ENCODE assay signal across 8 cellular contexts in the genomic region with DNA sequence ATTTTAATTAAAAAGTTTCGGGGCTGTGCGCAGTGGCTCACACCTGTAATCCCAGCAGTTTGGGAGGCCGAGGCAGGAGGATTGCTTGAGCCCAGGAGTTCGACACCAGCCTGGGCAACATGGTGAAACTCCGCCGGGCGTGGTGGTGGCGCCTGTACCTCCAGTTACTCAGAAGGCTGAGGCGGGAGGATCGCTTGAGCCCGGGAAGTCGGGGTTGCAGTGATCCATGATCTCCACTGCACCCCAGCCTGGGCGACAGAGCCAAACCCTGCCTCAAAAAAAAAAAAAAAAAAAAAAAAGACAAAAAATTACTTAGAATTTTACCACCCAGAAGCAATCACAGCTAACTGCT. TPM values are rescaled to one million over a fixed set of nuclear protein-coding genes. Genes with fewer than 3 reads are reported as not detected.
DNase-seq lines count a peak whose midpoint lies in the region; ATAC-seq and TF ChIP-seq lines count a peak whose summit lies in the region.
"Not testable (repeated sequence)": the region's sequence is repeated elsewhere in the genome, so short reads cannot be mapped to it uniquely, and the experiment has no call there.

No MANE protein-coding gene starts in this region.

- not testable (repeated sequence) for H4K20me1 ChIP-seq in KMS-11 (ENCODE audit: insufficient read depth); SU-DHL-6 (ENCODE audit: low read depth, low read length)

- not testable (repeated sequence) for H3F3A ChIP-seq in SU-DHL-6 (ENCODE audit: insufficient read depth)

- peak overlapping the region; percentile 79; the same call in 1 of the 2 replicates for H2AFZ ChIP-seq in KMS-11 (ENCODE audit: low read depth)
- H2AFZ ChIP-seq in SU-DHL-6 (ENCODE audit: low read depth, low read length, severe bottlenecking): peak overlapping the region; percentile 27
- H2AFZ ChIP-seq in neuron (ENCODE audit: low read depth, low read length): peak overlapping the region; percentile 33

- not testable (repeated sequence) for H3K36me3 ChIP-seq in KMS-11 (ENCODE audit: insufficient read depth); SU-DHL-6 (ENCODE audit: low read length)
- H3K36me3 ChIP-seq in endodermal cell (ENCODE audit: control insufficient read depth, insufficient read depth, low read length) (peaks cover 22% of the 10 kb centered on the region), iPS-20b (ENCODE audit: insufficient read depth, low read depth, low read length) (peaks cover 23% of the 10 kb centered on the region), neuron (ENCODE audit: insufficient read depth, low read length) (peaks cover 20% of the 10 kb centered on the region), subcutaneous abdominal adipose tissue (ENCODE audit: control insufficient read depth in 5 of 5, insufficient read depth in 5 of 5, low read length in 5 of 5) (peaks cover 4 to 23% (median 20%) of the 10 kb centered on the region in 5 donors)

- peak overlapping the region; percentile 87 for H3K27ac Mint-ChIP-seq in CD4-positive, alpha-beta T cell
- H3K27ac Mint-ChIP-seq in activated naive CD4-positive, alpha-beta T cell treated with anti-CD3 and anti-CD28 coated beads, Interleukin-2, amount 50 U/mL, for 72 hours: peak overlapping the region; percentile 97 to 98
- peak overlapping the region; percentile 93 for H3K27ac Mint-ChIP-seq in endodermal cell

- TF ChIP-seq CTCF in CD4-positive, alpha-beta T cell (IDR thresholded peaks at IDR 0.05); KMS-11 (conservative IDR thresholded peaks at IDR 0.05; ENCODE audit: low read depth, low read length); SU-DHL-6 (IDR thresholded peaks at IDR 0.05; ENCODE audit: insufficient read depth, low read length, poor library complexity, severe bottlenecking); endodermal cell (conservative IDR thresholded peaks at IDR 0.05): not testable (repeated sequence)

- POLR2A ChIA-PET in CD4-positive, alpha-beta T cell (lab: Charles Lee): interaction anchor here (0.7 to 1.7 kb wide), 13 partner anchors 8 to 181 kb away, joined by 3 to 33 read pairs (median 4); partner anchors contain the start of genes STAU1 and ZNFX1

- H3K9me2 ChIP-seq in SU-DHL-6 (replicated peaks; ENCODE audit: insufficient read depth, low read length): not testable (repeated sequence)

- not testable (repeated sequence) for ATAC-seq in CD4-positive, alpha-beta T cell (ENCODE audit: poor library complexity)
- ATAC-seq in activated naive CD4-positive, alpha-beta T cell treated with anti-CD3 and anti-CD28 coated beads, Interleukin-2, amount 50 U/mL, for 72 hours: peak; percentile 0 to 4

- H3K4me1 ChIP-seq in KMS-11 (ENCODE audit: low read depth, poor library complexity, severe bottlenecking) (peaks cover 23% of the 10 kb centered on the region), subcutaneous abdominal adipose tissue (ENCODE audit: control insufficient read depth in 5 of 5, insufficient read depth in 5 of 5, low read length in 5 of 5) (peaks cover 2 to 24% (median 20%) of the 10 kb centered on the region in 5 donors)
- not testable (repeated sequence) for H3K4me1 ChIP-seq in endodermal cell (ENCODE audit: control insufficient read depth, insufficient read depth, low read length); iPS-20b (ENCODE audit: insufficient read depth, low read length); neuron (ENCODE audit: insufficient read depth, low read length)

- H3K4me3 ChIP-seq in KMS-11 (IDR thresholded peaks at IDR 0.05; ENCODE audit: insufficient read depth, low read depth, low read length); SU-DHL-6 (ENCODE audit: insufficient read depth, low read length, poor library complexity, severe bottlenecking); neuron (ENCODE audit: low read length): not testable (repeated sequence)
- H3K4me3 ChIP-seq in endodermal cell (ENCODE audit: low read length) (peak overlapping the region; percentile 97), iPS-20b (ENCODE audit: low read length) (peak overlapping the region; percentile 93), subcutaneous abdominal adipose tissue (ENCODE audit: low read depth in 1 of 5, low read length in 5 of 5) (peak overlapping the region in 4 of 5 donors; percentile 89 to 100 (median 98))

- peak overlapping the region; percentile 85 for H3K27ac ChIP-seq in CD4-positive, alpha-beta T cell (ENCODE audit: low read depth, low read length)
- H3K27ac ChIP-seq in KMS-11 (peak overlapping the region; percentile 41), SU-DHL-6 (ENCODE audit: low read depth, low read length) (0 out of 2 replicates have a peak overlapping the region, but pooled peaks have one; percentile 18), endodermal cell (ENCODE audit: low read depth, low read length) (peak overlapping the region; percentile 39), iPS-20b (ENCODE audit: low read length) (peak overlapping the region; percentile 39), subcutaneous abdominal adipose tissue (ENCODE audit: low read depth, low read length) (peak overlapping the region; percentile 88)

- peak in 2 of 10 experiments; percentile 11 to 21 for DNase-seq in CD4-positive, alpha-beta T cell
- DNase-seq in activated naive CD4-positive, alpha-beta T cell treated with anti-CD3 and anti-CD28 coated beads, Interleukin-2, amount 50 U/mL, for 72 hours (ENCODE audit: low spot score in 2 of 2): peak in 1 of 2 donors; percentile 15
- DNase-seq in endodermal cell: peak; percentile 62

- CTCF ChIA-PET in CD4-positive, alpha-beta T cell (lab: Charles Lee): interaction anchor here (0.7 to 4.4 kb wide), 2 partner anchors 42 to 85 kb away, joined by 3 to 52 read pairs; no protein-coding TSS in a partner anchor

- peak overlapping the region; percentile 86 for H3K4me3 Mint-ChIP-seq in CD4-positive, alpha-beta T cell
- H3K4me3 Mint-ChIP-seq in endodermal cell: peak overlapping the region; percentile 84

- H3K79me2 ChIP-seq in KMS-11 (ENCODE audit: insufficient read depth, low read depth): peaks cover 26% of the 10 kb centered on the region
- peaks cover 22% of the 10 kb centered on the region for H3K79me2 ChIP-seq in SU-DHL-6 (ENCODE audit: insufficient read depth, low read length)

- not testable (repeated sequence) for H3K27me3 Mint-ChIP-seq in CD4-positive, alpha-beta T cell; endodermal cell (ENCODE audit: insufficient read depth)

- intact Hi-C loops in CD4-positive, alpha-beta T cell (cut with DNase I, micrococcal nuclease): loop anchor here (1.0 to 5.0 kb wide), 5 partner anchors 31 to 1514 kb away; partner anchors contain the start of genes ZNFX1 (in 2 of the 2), CSE1L (in 1 of the 2) and PARD6B (in 1 of the 2)

- peak overlapping the region; percentile 66; the same call in 1 of the 2 replicates for H3K9ac ChIP-seq in KMS-11
- H3K9ac ChIP-seq in SU-DHL-6 (ENCODE audit: low read length): peak overlapping the region; percentile 81
- H3K9ac ChIP-seq in endodermal cell (ENCODE audit: extremely low read depth, low read length, poor library complexity, severe bottlenecking): peak overlapping the region; percentile 83
- H3K9ac ChIP-seq in iPS-20b (ENCODE audit: low read depth, low read length): peak overlapping the region; percentile 32; the same call in 1 of the 2 replicates
- peak overlapping the region in 2 of 5 donors; percentile 52 to 66 for H3K9ac ChIP-seq in subcutaneous abdominal adipose tissue (ENCODE audit: low read length in 5 of 5)

- peaks cover 24% of the 10 kb centered on the region for H3K4me1 Mint-ChIP-seq in CD4-positive, alpha-beta T cell (ENCODE audit: low read depth)
- H3K4me1 Mint-ChIP-seq in endodermal cell: peaks cover 11% of the 10 kb centered on the region

- not testable (repeated sequence) for H3K9me3 Mint-ChIP-seq in CD4-positive, alpha-beta T cell; activated naive CD4-positive, alpha-beta T cell treated with anti-CD3 and anti-CD28 coated beads, Interleukin-2, amount 50 U/mL, for 72 hours; endodermal cell

- whole genome bisulfite sequencing in endodermal cell (ENCODE audit: insufficient coverage in 1 of 2, insufficient read length in 1 of 2), 2 experiments: 67 to 96% methylated on average over 7 to 13 of the region's 13 CpGs

- H3K4me2 ChIP-seq in KMS-11 (peak overlapping the region; percentile 71; the same call in 1 of the 2 replicates), SU-DHL-6 (ENCODE audit: low read depth, low read length, poor library complexity, severe bottlenecking) (peak overlapping the region; percentile 77)

- peaks cover 35% of the 10 kb centered on the region for H3K36me3 Mint-ChIP-seq in CD4-positive, alpha-beta T cell (ENCODE audit: low read depth)
- H3K36me3 Mint-ChIP-seq in activated naive CD4-positive, alpha-beta T cell treated with anti-CD3 and anti-CD28 coated beads, Interleukin-2, amount 50 U/mL, for 72 hours: peaks cover 7 to 26% of the 10 kb centered on the region in 2 donors
- peaks cover 20% of the 10 kb centered on the region for H3K36me3 Mint-ChIP-seq in endodermal cell (ENCODE audit: low read depth)

- H3K27me3 ChIP-seq in CD4-positive, alpha-beta T cell (ENCODE audit: control insufficient read depth, insufficient read depth, low read length); KMS-11 (ENCODE audit: insufficient read depth, low read depth); SU-DHL-6 (ENCODE audit: low read length); endodermal cell (ENCODE audit: control insufficient read depth, insufficient read depth, low read length, poor library complexity, severe bottlenecking); iPS-20b (ENCODE audit: insufficient read depth, low read length); neuron (ENCODE audit: insufficient read depth, low read length); subcutaneous abdominal adipose tissue (ENCODE audit: control insufficient read depth in 5 of 5, insufficient read depth in 4 of 5, low read length in 5 of 5): not testable (repeated sequence)

- not testable (repeated sequence) for H3K9me3 ChIP-seq in CD4-positive, alpha-beta T cell (ENCODE audit: control insufficient read depth, low read length); SU-DHL-6 (ENCODE audit: insufficient read depth, low read length); endodermal cell (ENCODE audit: control insufficient read depth, low read length); iPS-20b (ENCODE audit: insufficient read depth, low read depth, low read length); neuron (ENCODE audit: low read length); subcutaneous abdominal adipose tissue (ENCODE audit: control insufficient read depth in 5 of 5, low read length in 5 of 5)

RNA-seq across cellular contexts. Expression of gene DDX27, which starts 0.5 kb away (rescaled TPM):
- total RNA-seq in CD4-positive, alpha-beta T cell: 100 to 1,000 TPM; 116 to 126 TPM
- total RNA-seq in activated naive CD4-positive, alpha-beta T cell treated with anti-CD3 and anti-CD28 coated beads, Interleukin-2, amount 50 U/mL, for 72 hours: 10 to 100 TPM; 42.1 to 51.9 TPM
- total RNA-seq in endodermal cell: 10 to 100 TPM; 40.4 to 45.2 TPM
- polyA plus RNA-seq in endodermal cell (2013, experiment 1 of 2): 36.8 TPM
- polyA plus RNA-seq in endodermal cell (2013, experiment 2 of 2): 31.5 TPM

RNA-seq across cellular contexts. Expression of gene STAU1, which starts 30.6 kb away (rescaled TPM):
- total RNA-seq in CD4-positive, alpha-beta T cell: 10 to 100 TPM; 61.4 to 65.8 TPM
- 10 to 100 TPM; 61.1 to 98.9 TPM for total RNA-seq in activated naive CD4-positive, alpha-beta T cell treated with anti-CD3 and anti-CD28 coated beads, Interleukin-2, amount 50 U/mL, for 72 hours
- total RNA-seq in endodermal cell: 10 to 100 TPM; 90.2 to 95.5 TPM
- polyA plus RNA-seq in endodermal cell (2013, experiment 1 of 2): 85.0 TPM
- 80.5 TPM for polyA plus RNA-seq in endodermal cell (2013, experiment 2 of 2)

RNA-seq across cellular contexts. Expression of gene ZNFX1, which starts 59.1 kb away (rescaled TPM):
- 10 to 100 TPM; 50.6 to 51.6 TPM for total RNA-seq in CD4-positive, alpha-beta T cell
- 10 to 100 TPM; 31.2 to 36.6 TPM for total RNA-seq in activated naive CD4-positive, alpha-beta T cell treated with anti-CD3 and anti-CD28 coated beads, Interleukin-2, amount 50 U/mL, for 72 hours
- 1 to 10 TPM; 8.1 to 8.9 TPM for total RNA-seq in endodermal cell
- 6.7 TPM for polyA plus RNA-seq in endodermal cell (2013, experiment 1 of 2)
- 6.1 TPM for polyA plus RNA-seq in endodermal cell (2013, experiment 2 of 2)

Comparison
In these comparisons a context has a peak if more than half of its experiments do, and no peak if none do; other contexts are left out.
1. H3K27ac ChIP-seq: peak in every context shown above with its lines; median percentile 88 in subcutaneous abdominal adipose tissue; 85 in CD4-positive, alpha-beta T cell; 41 in KMS-11; 39 in endodermal cell; 39 in iPS-20b; 18 in SU-DHL-6.
2. H2AFZ ChIP-seq: peak in every context shown above with its lines; median percentile 79 in KMS-11; 33 in neuron; 27 in SU-DHL-6.